In the genomic region with DNA sequence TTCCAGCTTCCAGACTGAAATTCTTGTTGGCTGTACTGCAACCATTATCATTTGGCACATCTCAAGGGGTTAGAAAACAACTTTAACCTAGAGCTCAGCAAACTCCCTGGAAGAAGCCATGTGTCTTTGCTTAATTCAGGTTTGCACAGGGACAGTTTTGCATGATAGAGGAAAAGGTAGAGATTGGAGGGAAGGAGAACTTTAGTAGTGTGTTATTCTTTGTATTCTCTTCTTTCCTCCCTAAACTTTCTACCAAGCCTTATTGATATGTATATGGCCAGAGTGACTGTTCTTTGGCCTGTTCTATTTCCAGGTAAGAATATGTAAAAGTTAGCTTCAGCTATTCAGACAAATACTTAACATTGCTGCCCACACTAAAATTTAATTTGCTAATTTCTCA, we compare ENCODE assay signal across 23 cellular contexts.
"Had no signal": no experiment of that assay in that cellular context is flagged by ENCODE, and none has a peak within 500 bp of the region (broad histone marks: within the 10 kb centered on the region; RNA-seq: fewer than 3 reads in every experiment).

No MANE protein-coding gene starts in this region.

- H3K79me2 ChIP-seq: hepatocyte, parathyroid adenoma had no signal

- H3K36me3 ChIP-seq: gastrocnemius medialis, left lung, neural progenitor cell, right lobe of liver, thoracic aorta, uterus had no signal

- H3K9ac ChIP-seq: neural progenitor cell, parathyroid adenoma had no signal

- H3K9me3 ChIP-seq: gastrocnemius medialis, left lung, mucosa of descending colon, right lobe of liver, thoracic aorta, tibial nerve, upper lobe of right lung, uterus had no signal

- DNase-seq: dermis blood vessel endothelial cell; effector memory CD4-positive, alpha-beta T cell; foreskin fibroblast; gastrocnemius medialis; head of caudate nucleus; left cardiac atrium; left lung; mesenchymal stem cell; mucosa of descending colon; naive B cell; right lobe of liver; small intestine; stimulated activated CD4-positive, alpha-beta T cell treated with anti-CD3 and anti-CD28 coated beads, Interleukin-15, amount 100 ng/mL, for 24 hours; stimulated activated CD4-positive, alpha-beta T cell treated with anti-CD3 and anti-CD28 coated beads, Interleukin-2, amount 100 ng/mL, for 48 hours; stimulated activated naive B cell treated with anti-CD40 and anti-IgM and Interleukin-4, amounts not matched to agents 10 μg/mL and 1 μg/mL and 100 μg/mL, for 72 hours; upper lobe of right lung; uterus had no signal

- ATAC-seq: gastrocnemius medialis; left cardiac atrium; left lung; mucosa of descending colon; right lobe of liver; stimulated activated naive B cell treated with anti-CD40 and anti-IgM and Interleukin-4, amounts not matched to agents 10 μg/mL and 1 μg/mL and 100 μg/mL, for 72 hours; upper lobe of right lung had no signal

- H3K4me2 ChIP-seq: hepatocyte, neural progenitor cell had no signal

- H3K27me3 ChIP-seq: gastrocnemius medialis, hepatocyte, left lung, neural progenitor cell, right lobe of liver, tibial nerve, upper lobe of right lung, uterus had no signal

- H3K27ac ChIP-seq: coronary artery, gastrocnemius medialis, hepatocyte, left lung, neural progenitor cell, parathyroid adenoma, right lobe of liver, thoracic aorta, tibial nerve, upper lobe of right lung, uterus had no signal

- H3K4me1 ChIP-seq: gastrocnemius medialis, left lung, neural progenitor cell, parathyroid adenoma, right lobe of liver, tibial nerve, upper lobe of right lung, uterus had no signal

- H2AFZ ChIP-seq: hepatocyte, neural progenitor cell, parathyroid adenoma had no signal

- H3K4me3 ChIP-seq: coronary artery, gastrocnemius medialis, hepatocyte, left lung, mucosa of descending colon, neural progenitor cell, right lobe of liver, thoracic aorta, tibial nerve, upper lobe of right lung, uterus had no signal
